In genomic region chr12:3930216-3930615, GRCh38 we compare ENCODE assay signal across 20 cellular contexts.
"Had no signal": no experiment of that assay in that cellular context is flagged by ENCODE, and none has a peak within 500 bp of the region (broad histone marks: within the 10 kb centered on the region; RNA-seq: fewer than 3 reads in every experiment).

No MANE protein-coding gene starts in this region.

- H3K27ac Mint-ChIP-seq: activated naive CD4-positive, alpha-beta T cell treated with anti-CD3 and anti-CD28 coated beads, Interleukin-2, amount 50 U/mL, for 72 hours; activated T-cell treated with anti-CD3 and anti-CD28 coated beads, Interleukin-2, amount 50 U/mL, for 72 hours had no signal

- H3K36me3 Mint-ChIP-seq: activated naive CD4-positive, alpha-beta T cell treated with anti-CD3 and anti-CD28 coated beads, Interleukin-2, amount 50 U/mL, for 72 hours had no signal

- H3K4me1 ChIP-seq: adrenal gland, gastrocnemius medialis, heart right ventricle, left lung, stomach, upper lobe of left lung had no signal

- H3K27ac ChIP-seq: adrenal gland, gastrocnemius medialis, heart right ventricle, left lung, neutrophil, stomach, upper lobe of left lung had no signal

- DNase-seq: activated CD4-positive, alpha-beta T cell treated with anti-CD3 and anti-CD28 coated beads, Interleukin-2, amount 10 ng/mL, durations not matched to agents 7 days and 5 days; activated CD8-positive, alpha-beta memory T cell treated with anti-CD3 and anti-CD28 coated beads for 24 hours; activated gamma-delta T cell treated with Interleukin-2 at 50 U/mL for 16 hours; activated T-cell treated with anti-CD3 and anti-CD28 coated beads, Interleukin-2, amount 50 U/mL, for 72 hours; adrenal gland; cerebellar nuclear complex; cortex of kidney; effector CD4-positive, alpha-beta T cell; gastrocnemius medialis; heart right ventricle; left lung; stimulated activated CD4-positive, alpha-beta T cell treated with anti-CD3 and anti-CD28 coated beads, Interleukin-2, amount 100 ng/mL, for 48 hours; stomach; T1000; upper lobe of left lung had no signal

- H3K36me3 ChIP-seq: adrenal gland, gastrocnemius medialis, heart right ventricle, left lung, neutrophil, stomach, upper lobe of left lung had no signal

- H3K9me3 Mint-ChIP-seq: activated CD4-positive, alpha-beta T cell treated with anti-CD3 and anti-CD28 coated beads, Interleukin-2, amount 10 ng/mL, durations not matched to agents 7 days and 5 days; activated naive CD4-positive, alpha-beta T cell treated with anti-CD3 and anti-CD28 coated beads, Interleukin-2, amount 50 U/mL, for 72 hours; activated T-cell treated with anti-CD3 and anti-CD28 coated beads, Interleukin-2, amount 50 U/mL, for 72 hours had no signal

- H3K27me3 ChIP-seq: upper lobe of left lung had no signal

- H3K4me3 Mint-ChIP-seq: activated CD4-positive, alpha-beta T cell treated with anti-CD3 and anti-CD28 coated beads, Interleukin-2, amount 10 ng/mL, durations not matched to agents 7 days and 5 days; activated T-cell treated with anti-CD3 and anti-CD28 coated beads, Interleukin-2, amount 50 U/mL, for 72 hours had no signal

- ATAC-seq: activated T-cell treated with anti-CD3 and anti-CD28 coated beads, Interleukin-2, amount 50 U/mL, for 72 hours; esophagus mucosa; gastrocnemius medialis; left lung had no signal

- H3K9me3 ChIP-seq: adrenal gland, gastrocnemius medialis, heart right ventricle, left lung, neutrophil, stomach, upper lobe of left lung had no signal

- FAIRE-seq: astrocyte, bronchial epithelial cell had no signal

- H3K4me3 ChIP-seq: adrenal gland, gastrocnemius medialis, heart right ventricle, left lung, stomach, upper lobe of left lung had no signal
